1 cellular context compared by ENCODE assay signal in the genomic region with DNA sequence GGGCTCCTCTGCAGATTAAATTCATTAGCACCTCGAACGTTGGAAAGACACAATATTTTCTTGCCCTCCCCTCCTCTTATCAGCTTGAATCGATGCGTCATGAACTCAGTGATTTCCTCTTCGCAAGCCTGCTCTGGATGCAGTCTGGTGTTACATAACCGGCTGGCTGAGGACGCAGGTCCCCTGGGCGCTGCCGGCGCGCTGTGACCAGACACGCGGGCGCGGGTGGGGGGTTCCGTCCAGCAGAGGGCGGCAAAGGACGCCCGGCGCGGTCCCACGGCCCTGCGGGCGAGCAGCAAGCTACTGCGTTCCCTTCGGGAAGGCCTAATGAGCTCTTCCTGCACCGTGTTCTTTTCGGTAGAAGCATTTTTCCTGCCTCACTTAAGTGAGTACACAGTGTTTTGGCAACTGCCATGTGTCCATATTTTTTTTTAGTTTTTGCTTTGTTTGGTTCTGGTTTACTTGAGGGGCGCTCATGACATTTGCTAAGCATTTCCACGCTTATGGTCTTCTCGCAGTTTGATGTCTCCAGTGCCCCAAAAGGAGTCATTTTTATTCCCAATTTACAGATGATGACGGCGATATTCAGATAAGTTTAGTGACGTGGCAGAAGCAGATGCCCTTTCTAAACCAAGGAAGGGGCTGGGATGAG.
A peak's percentile ranks its signal among the peaks of the same experiment; 100 is the strongest.
TF ChIP-seq lines count a peak whose summit lies in the region.

No MANE protein-coding gene starts in this region.

TF ChIP-seq in SK-N-SH, 30 proteins besides CTCF, POLR2A, EP300 and RAD21 (continued from another document):
- TF ChIP-seq, protein P1, sequence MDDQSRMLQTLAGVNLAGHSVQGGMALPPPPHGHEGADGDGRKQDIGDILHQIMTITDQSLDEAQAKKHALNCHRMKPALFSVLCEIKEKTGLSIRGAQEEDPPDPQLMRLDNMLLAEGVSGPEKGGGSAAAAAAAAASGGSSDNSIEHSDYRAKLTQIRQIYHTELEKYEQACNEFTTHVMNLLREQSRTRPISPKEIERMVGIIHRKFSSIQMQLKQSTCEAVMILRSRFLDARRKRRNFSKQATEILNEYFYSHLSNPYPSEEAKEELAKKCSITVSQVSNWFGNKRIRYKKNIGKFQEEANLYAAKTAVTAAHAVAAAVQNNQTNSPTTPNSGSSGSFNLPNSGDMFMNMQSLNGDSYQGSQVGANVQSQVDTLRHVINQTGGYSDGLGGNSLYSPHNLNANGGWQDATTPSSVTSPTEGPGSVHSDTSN (IDR thresholded peaks at IDR 0.05), result peak; percentile 46
- TF ChIP-seq SIN3A (IDR thresholded peaks at IDR 0.05; ENCODE audit: borderline replicate concordance, low read depth, low read length) (peak; percentile 50; the same call in 1 of the 2 replicates), TEAD4 (IDR thresholded peaks at IDR 0.05; ENCODE audit: borderline replicate concordance, insufficient read depth) (peak; percentile 57; the same call in 1 of the 2 replicates), NFIC (IDR thresholded peaks at IDR 0.05; ENCODE audit: borderline replicate concordance) (peak; percentile 68), RXRA (IDR thresholded peaks at IDR 0.05; ENCODE audit: borderline replicate concordance, low read depth) (peak; percentile 40; the same call in 1 of the 2 replicates), ELF1 (IDR thresholded peaks at IDR 0.05) (no peak), GABPA (IDR thresholded peaks at IDR 0.05; ENCODE audit: low read depth) (peak; percentile 15; the same call in 1 of the 2 replicates), GATA2 (CRISPR knock-in tag; IDR thresholded peaks at IDR 0.05) (peak; percentile 62), NRF1 (IDR thresholded peaks at IDR 0.05; ENCODE audit: low read depth, low read length) (no peak), FOSL2 (IDR thresholded peaks at IDR 0.05; ENCODE audit: borderline replicate concordance, low read depth) (peak; percentile 71; the same call in 1 of the 2 replicates), MXI1 (IDR thresholded peaks at IDR 0.05; ENCODE audit: low read depth, low read length) (peak; percentile 63), TAF1 (IDR thresholded peaks at IDR 0.05; ENCODE audit: borderline replicate concordance, low read depth, low read length) (no peak), EZH2phosphoT487 (IDR thresholded peaks at IDR 0.05; ENCODE audit: borderline replicate concordance, low read depth) (no peak), SMC3 (IDR thresholded peaks at IDR 0.05; ENCODE audit: low read depth, low read length) (peak; percentile 98)
- TF ChIP-seq, protein P2, sequence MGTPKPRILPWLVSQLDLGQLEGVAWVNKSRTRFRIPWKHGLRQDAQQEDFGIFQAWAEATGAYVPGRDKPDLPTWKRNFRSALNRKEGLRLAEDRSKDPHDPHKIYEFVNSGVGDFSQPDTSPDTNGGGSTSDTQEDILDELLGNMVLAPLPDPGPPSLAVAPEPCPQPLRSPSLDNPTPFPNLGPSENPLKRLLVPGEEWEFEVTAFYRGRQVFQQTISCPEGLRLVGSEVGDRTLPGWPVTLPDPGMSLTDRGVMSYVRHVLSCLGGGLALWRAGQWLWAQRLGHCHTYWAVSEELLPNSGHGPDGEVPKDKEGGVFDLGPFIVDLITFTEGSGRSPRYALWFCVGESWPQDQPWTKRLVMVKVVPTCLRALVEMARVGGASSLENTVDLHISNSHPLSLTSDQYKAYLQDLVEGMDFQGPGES (IDR thresholded peaks at IDR 0.05; ENCODE audit: low read depth, low read length), result no peak
- TF ChIP-seq, protein P3, sequence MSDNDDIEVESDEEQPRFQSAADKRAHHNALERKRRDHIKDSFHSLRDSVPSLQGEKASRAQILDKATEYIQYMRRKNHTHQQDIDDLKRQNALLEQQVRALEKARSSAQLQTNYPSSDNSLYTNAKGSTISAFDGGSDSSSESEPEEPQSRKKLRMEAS (IDR thresholded peaks at IDR 0.05; ENCODE audit: low read depth), result peak; percentile 76; the same call in 1 of the 2 replicates
- TF ChIP-seq, protein P4, sequence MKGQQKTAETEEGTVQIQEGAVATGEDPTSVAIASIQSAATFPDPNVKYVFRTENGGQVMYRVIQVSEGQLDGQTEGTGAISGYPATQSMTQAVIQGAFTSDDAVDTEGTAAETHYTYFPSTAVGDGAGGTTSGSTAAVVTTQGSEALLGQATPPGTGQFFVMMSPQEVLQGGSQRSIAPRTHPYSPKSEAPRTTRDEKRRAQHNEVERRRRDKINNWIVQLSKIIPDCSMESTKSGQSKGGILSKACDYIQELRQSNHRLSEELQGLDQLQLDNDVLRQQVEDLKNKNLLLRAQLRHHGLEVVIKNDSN (IDR thresholded peaks at IDR 0.05; ENCODE audit: borderline replicate concordance, low read depth), result no peak
- TF ChIP-seq, protein P5, sequence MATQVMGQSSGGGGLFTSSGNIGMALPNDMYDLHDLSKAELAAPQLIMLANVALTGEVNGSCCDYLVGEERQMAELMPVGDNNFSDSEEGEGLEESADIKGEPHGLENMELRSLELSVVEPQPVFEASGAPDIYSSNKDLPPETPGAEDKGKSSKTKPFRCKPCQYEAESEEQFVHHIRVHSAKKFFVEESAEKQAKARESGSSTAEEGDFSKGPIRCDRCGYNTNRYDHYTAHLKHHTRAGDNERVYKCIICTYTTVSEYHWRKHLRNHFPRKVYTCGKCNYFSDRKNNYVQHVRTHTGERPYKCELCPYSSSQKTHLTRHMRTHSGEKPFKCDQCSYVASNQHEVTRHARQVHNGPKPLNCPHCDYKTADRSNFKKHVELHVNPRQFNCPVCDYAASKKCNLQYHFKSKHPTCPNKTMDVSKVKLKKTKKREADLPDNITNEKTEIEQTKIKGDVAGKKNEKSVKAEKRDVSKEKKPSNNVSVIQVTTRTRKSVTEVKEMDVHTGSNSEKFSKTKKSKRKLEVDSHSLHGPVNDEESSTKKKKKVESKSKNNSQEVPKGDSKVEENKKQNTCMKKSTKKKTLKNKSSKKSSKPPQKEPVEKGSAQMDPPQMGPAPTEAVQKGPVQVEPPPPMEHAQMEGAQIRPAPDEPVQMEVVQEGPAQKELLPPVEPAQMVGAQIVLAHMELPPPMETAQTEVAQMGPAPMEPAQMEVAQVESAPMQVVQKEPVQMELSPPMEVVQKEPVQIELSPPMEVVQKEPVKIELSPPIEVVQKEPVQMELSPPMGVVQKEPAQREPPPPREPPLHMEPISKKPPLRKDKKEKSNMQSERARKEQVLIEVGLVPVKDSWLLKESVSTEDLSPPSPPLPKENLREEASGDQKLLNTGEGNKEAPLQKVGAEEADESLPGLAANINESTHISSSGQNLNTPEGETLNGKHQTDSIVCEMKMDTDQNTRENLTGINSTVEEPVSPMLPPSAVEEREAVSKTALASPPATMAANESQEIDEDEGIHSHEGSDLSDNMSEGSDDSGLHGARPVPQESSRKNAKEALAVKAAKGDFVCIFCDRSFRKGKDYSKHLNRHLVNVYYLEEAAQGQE (IDR thresholded peaks at IDR 0.05; ENCODE audit: low read depth, low read length), result no peak; the same call in 1 of the 2 replicates
TF ChIP-seq in SK-N-SH: peak in this region for 17.
